In the genomic region with DNA sequence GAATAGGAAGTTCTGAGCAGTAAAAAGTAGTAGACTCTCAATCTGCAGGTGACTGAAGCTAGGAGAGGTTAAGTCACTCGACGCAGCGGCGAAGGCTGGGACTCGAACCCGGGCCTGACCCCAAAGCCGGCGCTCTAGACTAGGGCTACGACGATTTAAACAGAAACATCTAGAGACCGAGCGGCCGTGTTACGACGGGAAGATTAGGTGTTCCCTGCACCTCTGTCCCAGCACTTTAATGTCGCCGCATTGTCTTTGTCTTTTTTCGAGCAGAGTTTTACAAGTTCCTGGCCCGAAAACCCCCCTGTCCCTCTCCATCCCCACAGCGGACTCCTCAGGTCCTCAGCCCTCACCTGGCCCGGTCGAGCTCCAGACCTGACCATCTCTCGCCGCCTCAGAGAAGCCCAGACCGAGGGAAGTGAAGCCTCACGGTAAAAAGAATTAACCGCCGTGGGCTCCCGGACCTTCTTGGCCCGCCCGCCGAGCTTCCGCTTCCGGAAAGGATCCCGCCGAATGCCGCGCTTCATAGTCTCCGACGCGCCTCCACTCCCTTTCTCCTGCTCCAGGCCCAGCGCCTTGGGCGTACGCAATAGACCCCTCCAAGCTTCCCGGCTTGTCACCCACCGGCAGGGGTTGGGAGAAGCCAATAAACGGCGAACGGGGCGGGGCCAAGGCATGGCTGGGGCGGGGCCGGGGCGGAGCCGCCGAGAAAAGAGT, we compare ENCODE assay signal across 8 cellular contexts. TPM values are rescaled to one million over a fixed set of nuclear protein-coding genes. Genes with fewer than 3 reads are reported as not detected.
DNase-seq lines count a peak whose midpoint lies in the region; ATAC-seq, FAIRE-seq and TF ChIP-seq lines count a peak whose summit lies in the region.

A gene with protein sequence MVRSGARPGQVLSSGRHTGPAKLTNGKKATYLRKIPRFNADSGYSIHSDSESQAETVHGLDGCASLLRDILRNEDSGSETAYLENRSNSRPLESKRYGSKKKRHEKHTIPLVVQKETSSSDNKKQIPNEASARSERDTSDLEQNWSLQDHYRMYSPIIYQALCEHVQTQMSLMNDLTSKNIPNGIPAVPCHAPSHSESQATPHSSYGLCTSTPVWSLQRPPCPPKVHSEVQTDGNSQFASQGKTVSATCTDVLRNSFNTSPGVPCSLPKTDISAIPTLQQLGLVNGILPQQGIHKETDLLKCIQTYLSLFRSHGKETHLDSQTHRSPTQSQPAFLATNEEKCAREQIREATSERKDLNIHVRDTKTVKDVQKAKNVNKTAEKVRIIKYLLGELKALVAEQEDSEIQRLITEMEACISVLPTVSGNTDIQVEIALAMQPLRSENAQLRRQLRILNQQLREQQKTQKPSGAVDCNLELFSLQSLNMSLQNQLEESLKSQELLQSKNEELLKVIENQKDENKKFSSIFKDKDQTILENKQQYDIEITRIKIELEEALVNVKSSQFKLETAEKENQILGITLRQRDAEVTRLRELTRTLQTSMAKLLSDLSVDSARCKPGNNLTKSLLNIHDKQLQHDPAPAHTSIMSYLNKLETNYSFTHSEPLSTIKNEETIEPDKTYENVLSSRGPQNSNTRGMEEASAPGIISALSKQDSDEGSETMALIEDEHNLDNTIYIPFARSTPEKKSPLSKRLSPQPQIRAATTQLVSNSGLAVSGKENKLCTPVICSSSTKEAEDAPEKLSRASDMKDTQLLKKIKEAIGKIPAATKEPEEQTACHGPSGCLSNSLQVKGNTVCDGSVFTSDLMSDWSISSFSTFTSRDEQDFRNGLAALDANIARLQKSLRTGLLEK (minus strand): TSS at position 439 of the 717 bp plus-strand sequence. CDS start 56 bp downstream, at position 383.

- H3K4me3 ChIP-seq in upper lobe of left lung = peak within 1 kb of the TSS; percentile 73 to 92 (median 80)

- H3K9me3 ChIP-seq in upper lobe of left lung = no peaks in the 10 kb centered on the region

- DNase-seq in GM12892 (ENCODE audit: insufficient read length) (peak; percentile 55), NCI-H146 (lab: John Stamatoyannopoulos, UW) (peak; percentile 100), amniotic epithelial cell (ENCODE audit: low read depth) (peak; percentile 96), left cardiac atrium (peak; percentile 95), posterior vena cava (ENCODE audit: low spot score) (peak; percentile 97), upper lobe of left lung (peak; percentile 96)

- no peak for TF ChIP-seq EP300 in upper lobe of left lung (IDR thresholded peaks at IDR 0.05)

- peak within 1 kb of the TSS; percentile 86 to 90 (median 86) for H3K27ac ChIP-seq in upper lobe of left lung

- H3K27me3 ChIP-seq in upper lobe of left lung = no peaks in the 10 kb centered on the region

- TF ChIP-seq CTCF in upper lobe of left lung (IDR thresholded peaks at IDR 0.05) = peak in 3 of 6 experiments; percentile 10 to 12 (median 10)

- H3K4me1 ChIP-seq in upper lobe of left lung = peaks cover 10 to 15% (median 11%) of the 10 kb centered on the region in 4 donors

- intact Hi-C loops in T-helper 1 cell treated with Interleukin-12 subunit alpha and Interleukin-12 subunit beta and Interleukin-4 antibody, amounts not matched to agents 30 ng/mL and 1 ng/mL, for 36 hours (cut with micrococcal nuclease) = loop anchor here (1.0 to 5.0 kb wide), 5 partner anchors 71 to 771 kb away; a partner anchor contains a TSS
- intact Hi-C loops in left cardiac atrium (cut with DNase I) = no loop called here
- intact Hi-C loops in posterior vena cava (cut with DNase I) = no loop called here

- WGBS in upper lobe of left lung, 2 donors = 1% methylated on average over 47 to 55 of the region's 55 CpGs

- TF ChIP-seq POLR2A in GM12892 (IDR thresholded peaks at IDR 0.05; ENCODE audit: low read depth, low read length) (peak; percentile 80), upper lobe of left lung (IDR thresholded peaks at IDR 0.05) (peak in 3 of 4 donors; percentile 29 to 76 (median 69))

- ATAC-seq in HG02840 (IDR thresholded peaks at IDR 0.05; ENCODE audit: low FRiP score, unreplicated experiment) = peak; percentile 74
- peak; percentile 100 for ATAC-seq in left cardiac atrium
- peak; percentile 98 to 99 for ATAC-seq in upper lobe of left lung (ENCODE audit: low FRiP score in 2 of 2)

- peaks cover 0 to 5% (median 0%) of the 10 kb centered on the region in 4 donors for H3K36me3 ChIP-seq in upper lobe of left lung

- FAIRE-seq in GM12892 (lab: Jason Lieb, UNC) = peak; percentile 85

RNA-seq across cellular contexts. Expression of the gene that starts here (rescaled TPM):
- polyA plus RNA-seq in GM12892 (2012; ENCODE audit: missing spikeins) = 55.8 TPM
- 34.2 and 38.3 TPM in 2 replicates for total RNA-seq in T-helper 1 cell treated with Interleukin-12 subunit alpha and Interleukin-12 subunit beta and Interleukin-4 antibody, amounts not matched to agents 30 ng/mL and 1 ng/mL, for 36 hours
- total RNA-seq in left cardiac atrium (10 to 100 TPM; 11.4 to 11.5 TPM), posterior vena cava (10 to 100 TPM; 21.5 to 28.5 TPM), upper lobe of left lung (100 to 1,000 TPM in 1 of 6 donors, 10 to 100 TPM in 5; 23.3 to 149 (median 42.5) TPM)

Comparison
In these comparisons a context has a peak if more than half of its experiments do, and no peak if none do; other contexts are left out.
1. Peak in every context shown above with its lines: DNase-seq, ATAC-seq, H3K4me3 ChIP-seq and H3K27ac ChIP-seq.